In the genomic region with DNA sequence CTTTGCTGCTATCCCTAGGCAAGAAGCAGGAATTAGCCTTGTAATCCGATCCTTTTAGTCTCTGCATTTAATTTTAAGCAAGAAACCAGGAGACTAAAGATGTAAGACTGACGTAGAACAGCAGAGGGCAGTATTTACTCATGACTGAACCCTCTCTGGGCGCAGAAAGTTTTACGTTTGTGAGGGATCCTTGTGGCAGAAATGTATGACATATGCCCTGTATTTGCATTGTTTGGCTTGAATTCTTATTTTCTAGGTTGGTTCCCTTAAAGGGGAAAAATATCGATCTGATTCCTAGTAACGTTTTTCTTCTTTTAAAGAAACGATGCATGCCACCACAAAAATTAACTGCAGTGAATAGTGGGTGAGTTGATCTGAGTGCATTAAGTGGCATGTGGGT, we compare ENCODE assay signal across 8 cellular contexts. TPM values are rescaled to one million over a fixed set of nuclear protein-coding genes. Genes with fewer than 3 reads are reported as not detected.
DNase-seq lines count a peak whose midpoint lies in the region; ATAC-seq and TF ChIP-seq lines count a peak whose summit lies in the region.

No MANE protein-coding gene starts in this region.

- no peak overlapping the region for H3K27ac Mint-ChIP-seq in nephron progenitor cell

- DNase-seq in CD1c-positive myeloid dendritic cell (ENCODE audit: extremely low spot score): peak; percentile 71
- DNase-seq in NCI-H2029 (lab: John Stamatoyannopoulos, UW): peak; percentile 39
- peak; percentile 56 for DNase-seq in SW480 (ENCODE audit: low spot score)
- peak; percentile 44 for DNase-seq in nephron progenitor cell
- no peak for DNase-seq in HPDE6-E6E7 (ENCODE audit: extremely low spot score)

- peak; percentile 82 for TF ChIP-seq CTCF in nephron progenitor cell (IDR thresholded peaks at IDR 0.05)

- H3K4me1 Mint-ChIP-seq in nephron progenitor cell: peaks cover 40% of the 10 kb centered on the region

- H3K27me3 Mint-ChIP-seq in nephron progenitor cell (ENCODE audit: low read depth, poor library complexity): peaks cover 23% of the 10 kb centered on the region

- ATAC-seq in GM18511 (IDR thresholded peaks at IDR 0.05; ENCODE audit: unreplicated experiment) (peak; percentile 48), HG02981 (IDR thresholded peaks at IDR 0.05; ENCODE audit: unreplicated experiment) (peak; percentile 54), esophagus mucosa (peak; percentile 61)

- peak overlapping the region; percentile 97 for H3K4me3 Mint-ChIP-seq in nephron progenitor cell

- H3K36me3 Mint-ChIP-seq in nephron progenitor cell (ENCODE audit: low read depth): peaks cover 5% of the 10 kb centered on the region

- peaks cover 10% of the 10 kb centered on the region for H3K9me3 Mint-ChIP-seq in nephron progenitor cell

RNA-seq across cellular contexts. Expression of gene FAT4, which starts 1.3 kb away (rescaled TPM):
- 1.4 TPM for total RNA-seq in esophagus mucosa
